In the genomic region with DNA sequence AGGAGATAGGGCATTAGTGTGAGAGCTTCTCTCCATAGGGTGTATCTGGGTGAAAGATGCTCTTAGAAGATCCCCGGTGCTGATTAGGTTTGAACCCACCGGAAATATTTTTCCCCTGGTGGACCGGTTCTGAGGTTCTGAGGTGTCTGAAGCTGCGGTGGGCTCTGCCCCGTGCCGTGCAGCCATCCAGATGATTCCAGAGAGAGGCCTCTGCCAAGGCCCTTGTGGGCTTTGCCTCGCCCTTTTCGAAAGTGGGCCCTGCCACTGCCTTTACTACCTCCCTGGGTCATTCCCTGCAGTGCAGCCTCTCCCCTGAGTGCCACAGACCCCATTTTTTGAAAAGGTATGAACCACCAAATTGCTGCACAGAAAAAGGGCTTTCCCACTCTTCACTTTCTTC, we compare ENCODE assay signal across 1 cellular context.
TF ChIP-seq lines count a peak whose summit lies in the region.

No MANE protein-coding gene starts in this region.

TF ChIP-seq in endothelial cell of umbilical vein, 7 proteins besides CTCF, POLR2A, EP300 and RAD21 (continued from another document):
- no peak for TF ChIP-seq GATA2 (IDR thresholded peaks at IDR 0.05; ENCODE audit: insufficient read depth, insufficient read length, low read depth, low read length)
